In the genomic region with DNA sequence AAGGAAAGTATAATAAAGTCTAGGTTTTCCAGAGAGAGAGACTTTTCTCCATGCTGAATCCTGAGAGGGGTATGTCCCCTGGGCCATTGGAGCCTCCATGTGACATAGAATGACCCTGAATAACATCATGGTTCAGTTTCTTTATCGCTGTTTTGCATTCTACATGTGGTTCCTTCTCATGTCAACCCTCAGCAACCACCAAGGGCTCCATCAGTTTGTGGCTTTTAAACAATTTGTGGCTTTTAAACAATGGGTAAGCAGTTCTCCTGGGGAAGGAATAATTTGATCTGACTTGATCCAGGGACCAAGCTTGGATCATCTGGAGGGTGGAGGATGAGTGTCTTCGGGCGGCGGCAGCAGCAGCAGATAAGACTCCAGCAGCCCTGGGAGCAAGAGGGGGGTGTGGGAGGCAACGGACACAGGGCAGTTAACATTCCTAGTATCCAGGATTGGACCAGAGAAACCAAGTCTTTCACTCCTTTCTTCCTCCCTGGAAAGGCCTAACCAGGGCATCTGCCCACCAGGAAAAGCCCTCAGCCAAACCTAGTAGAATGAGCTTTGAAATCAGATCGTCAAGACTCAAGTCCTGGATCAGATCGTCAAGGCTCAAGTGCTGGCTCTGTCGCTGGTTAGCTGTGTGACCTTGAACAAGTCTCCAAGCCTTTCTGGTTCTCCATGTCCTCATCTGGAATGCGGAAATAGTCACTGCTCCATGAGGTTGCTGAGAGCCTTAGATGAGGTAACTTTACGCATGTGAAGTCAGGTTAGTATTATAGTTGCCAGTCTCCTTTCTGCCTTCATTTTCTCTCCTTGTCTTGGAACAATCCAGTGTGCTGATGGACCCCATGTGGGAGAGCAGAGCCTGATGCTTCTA, we compare ENCODE assay signal across 2 cellular contexts.
A peak's percentile ranks its signal among the peaks of the same experiment; 100 is the strongest.
TF ChIP-seq lines count a peak whose summit lies in the region.

No MANE protein-coding gene starts in this region.

TF ChIP-seq in HepG2, 621 proteins besides CTCF, POLR2A, EP300 and RAD21 (continues in another document):
- TF ChIP-seq ZSCAN25 (CRISPR knock-in tag; IDR thresholded peaks at IDR 0.05), result no peak
- TF ChIP-seq SP4 (CRISPR knock-in tag; IDR thresholded peaks at IDR 0.05), result no peak
- no peak for TF ChIP-seq NFIC (IDR thresholded peaks at IDR 0.05; ENCODE audit: low read length)
- TF ChIP-seq, protein P1, sequence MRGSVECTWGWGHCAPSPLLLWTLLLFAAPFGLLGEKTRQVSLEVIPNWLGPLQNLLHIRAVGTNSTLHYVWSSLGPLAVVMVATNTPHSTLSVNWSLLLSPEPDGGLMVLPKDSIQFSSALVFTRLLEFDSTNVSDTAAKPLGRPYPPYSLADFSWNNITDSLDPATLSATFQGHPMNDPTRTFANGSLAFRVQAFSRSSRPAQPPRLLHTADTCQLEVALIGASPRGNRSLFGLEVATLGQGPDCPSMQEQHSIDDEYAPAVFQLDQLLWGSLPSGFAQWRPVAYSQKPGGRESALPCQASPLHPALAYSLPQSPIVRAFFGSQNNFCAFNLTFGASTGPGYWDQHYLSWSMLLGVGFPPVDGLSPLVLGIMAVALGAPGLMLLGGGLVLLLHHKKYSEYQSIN (CRISPR knock-in tag; IDR thresholded peaks at IDR 0.05; ENCODE audit: borderline replicate concordance), result no peak
- TF ChIP-seq ZMYM3 (CRISPR knock-in tag; IDR thresholded peaks at IDR 0.05), result no peak
- no peak for TF ChIP-seq SPEN (CRISPR knock-in tag; IDR thresholded peaks at IDR 0.05; ENCODE audit: low read depth)
- TF ChIP-seq, protein P2, sequence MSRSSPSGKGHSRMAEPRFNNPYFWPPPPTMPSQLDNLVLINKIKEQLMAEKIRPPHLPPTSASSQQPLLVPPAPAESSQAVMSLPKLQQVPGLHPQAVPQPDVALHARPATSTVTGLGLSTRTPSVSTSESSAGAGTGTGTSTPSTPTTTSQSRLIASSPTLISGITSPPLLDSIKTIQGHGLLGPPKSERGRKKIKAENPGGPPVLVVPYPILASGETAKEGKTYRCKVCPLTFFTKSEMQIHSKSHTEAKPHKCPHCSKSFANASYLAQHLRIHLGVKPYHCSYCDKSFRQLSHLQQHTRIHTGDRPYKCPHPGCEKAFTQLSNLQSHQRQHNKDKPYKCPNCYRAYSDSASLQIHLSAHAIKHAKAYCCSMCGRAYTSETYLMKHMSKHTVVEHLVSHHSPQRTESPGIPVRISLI (CRISPR knock-in tag; IDR thresholded peaks at IDR 0.05; ENCODE audit: borderline replicate concordance), result no peak
- peak; percentile 83 for TF ChIP-seq TEAD3 (CRISPR knock-in tag; optimal IDR thresholded peaks at IDR 0.05; ENCODE audit: borderline replicate concordance)
- TF ChIP-seq, protein P3, sequence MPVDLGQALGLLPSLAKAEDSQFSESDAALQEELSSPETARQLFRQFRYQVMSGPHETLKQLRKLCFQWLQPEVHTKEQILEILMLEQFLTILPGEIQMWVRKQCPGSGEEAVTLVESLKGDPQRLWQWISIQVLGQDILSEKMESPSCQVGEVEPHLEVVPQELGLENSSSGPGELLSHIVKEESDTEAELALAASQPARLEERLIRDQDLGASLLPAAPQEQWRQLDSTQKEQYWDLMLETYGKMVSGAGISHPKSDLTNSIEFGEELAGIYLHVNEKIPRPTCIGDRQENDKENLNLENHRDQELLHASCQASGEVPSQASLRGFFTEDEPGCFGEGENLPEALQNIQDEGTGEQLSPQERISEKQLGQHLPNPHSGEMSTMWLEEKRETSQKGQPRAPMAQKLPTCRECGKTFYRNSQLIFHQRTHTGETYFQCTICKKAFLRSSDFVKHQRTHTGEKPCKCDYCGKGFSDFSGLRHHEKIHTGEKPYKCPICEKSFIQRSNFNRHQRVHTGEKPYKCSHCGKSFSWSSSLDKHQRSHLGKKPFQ (CRISPR knock-in tag; IDR thresholded peaks at IDR 0.05; ENCODE audit: insufficient replicate concordance), result no peak
- TF ChIP-seq ZNF7 (CRISPR knock-in tag; IDR thresholded peaks at IDR 0.05), result no peak
- no peak for TF ChIP-seq ZNF337 (CRISPR knock-in tag; IDR thresholded peaks at IDR 0.05; ENCODE audit: borderline replicate concordance, low read depth)
- no peak for TF ChIP-seq HOXA3 (CRISPR knock-in tag; IDR thresholded peaks at IDR 0.05)
- TF ChIP-seq, protein P4, sequence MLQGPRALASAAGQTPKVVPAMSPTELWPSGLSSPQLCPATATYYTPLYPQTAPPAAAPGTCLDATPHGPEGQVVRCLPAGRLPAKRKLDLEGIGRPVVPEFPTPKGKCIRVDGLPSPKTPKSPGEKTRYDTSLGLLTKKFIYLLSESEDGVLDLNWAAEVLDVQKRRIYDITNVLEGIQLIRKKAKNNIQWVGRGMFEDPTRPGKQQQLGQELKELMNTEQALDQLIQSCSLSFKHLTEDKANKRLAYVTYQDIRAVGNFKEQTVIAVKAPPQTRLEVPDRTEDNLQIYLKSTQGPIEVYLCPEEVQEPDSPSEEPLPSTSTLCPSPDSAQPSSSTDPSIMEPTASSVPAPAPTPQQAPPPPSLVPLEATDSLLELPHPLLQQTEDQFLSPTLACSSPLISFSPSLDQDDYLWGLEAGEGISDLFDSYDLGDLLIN (CRISPR knock-in tag; IDR thresholded peaks at IDR 0.05; ENCODE audit: borderline replicate concordance), result no peak
- peak; percentile 80; the same call in 1 of the 2 replicates for TF ChIP-seq ZNF768 (CRISPR knock-in tag; IDR thresholded peaks at IDR 0.05)
- TF ChIP-seq ELF3 (CRISPR knock-in tag; IDR thresholded peaks at IDR 0.05), result peak; percentile 81

TF ChIP-seq in K562, 482 proteins besides CTCF, POLR2A, EP300 and RAD21 (continues in another document):
- TF ChIP-seq, protein P5, sequence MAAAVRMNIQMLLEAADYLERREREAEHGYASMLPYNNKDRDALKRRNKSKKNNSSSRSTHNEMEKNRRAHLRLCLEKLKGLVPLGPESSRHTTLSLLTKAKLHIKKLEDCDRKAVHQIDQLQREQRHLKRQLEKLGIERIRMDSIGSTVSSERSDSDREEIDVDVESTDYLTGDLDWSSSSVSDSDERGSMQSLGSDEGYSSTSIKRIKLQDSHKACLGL (CRISPR knock-in tag; IDR thresholded peaks at IDR 0.05; ENCODE audit: borderline replicate concordance, poor library complexity, severe bottlenecking), result no peak
- no peak for TF ChIP-seq KAT2B (IDR thresholded peaks at IDR 0.05; ENCODE audit: low read depth, low read length)
- TF ChIP-seq SMAD2 (IDR thresholded peaks at IDR 0.05; ENCODE audit: low read depth, low read length), result no peak
- TF ChIP-seq, protein P6, sequence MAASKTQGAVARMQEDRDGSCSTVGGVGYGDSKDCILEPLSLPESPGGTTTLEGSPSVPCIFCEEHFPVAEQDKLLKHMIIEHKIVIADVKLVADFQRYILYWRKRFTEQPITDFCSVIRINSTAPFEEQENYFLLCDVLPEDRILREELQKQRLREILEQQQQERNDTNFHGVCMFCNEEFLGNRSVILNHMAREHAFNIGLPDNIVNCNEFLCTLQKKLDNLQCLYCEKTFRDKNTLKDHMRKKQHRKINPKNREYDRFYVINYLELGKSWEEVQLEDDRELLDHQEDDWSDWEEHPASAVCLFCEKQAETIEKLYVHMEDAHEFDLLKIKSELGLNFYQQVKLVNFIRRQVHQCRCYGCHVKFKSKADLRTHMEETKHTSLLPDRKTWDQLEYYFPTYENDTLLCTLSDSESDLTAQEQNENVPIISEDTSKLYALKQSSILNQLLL (CRISPR knock-in tag; IDR thresholded peaks at IDR 0.05; ENCODE audit: borderline replicate concordance), result no peak
- TF ChIP-seq, protein P7, sequence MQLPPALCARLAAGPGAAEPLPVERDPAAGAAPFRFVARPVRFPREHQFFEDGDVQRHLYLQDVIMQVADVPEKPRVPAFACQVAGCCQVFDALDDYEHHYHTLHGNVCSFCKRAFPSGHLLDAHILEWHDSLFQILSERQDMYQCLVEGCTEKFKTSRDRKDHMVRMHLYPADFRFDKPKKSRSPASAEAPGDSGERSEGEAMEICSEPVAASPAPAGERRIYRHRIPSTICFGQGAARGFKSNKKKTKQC (CRISPR knock-in tag; IDR thresholded peaks at IDR 0.05), result no peak
- TF ChIP-seq ZC3H8 (IDR thresholded peaks at IDR 0.05), result no peak
- TF ChIP-seq, protein P8, sequence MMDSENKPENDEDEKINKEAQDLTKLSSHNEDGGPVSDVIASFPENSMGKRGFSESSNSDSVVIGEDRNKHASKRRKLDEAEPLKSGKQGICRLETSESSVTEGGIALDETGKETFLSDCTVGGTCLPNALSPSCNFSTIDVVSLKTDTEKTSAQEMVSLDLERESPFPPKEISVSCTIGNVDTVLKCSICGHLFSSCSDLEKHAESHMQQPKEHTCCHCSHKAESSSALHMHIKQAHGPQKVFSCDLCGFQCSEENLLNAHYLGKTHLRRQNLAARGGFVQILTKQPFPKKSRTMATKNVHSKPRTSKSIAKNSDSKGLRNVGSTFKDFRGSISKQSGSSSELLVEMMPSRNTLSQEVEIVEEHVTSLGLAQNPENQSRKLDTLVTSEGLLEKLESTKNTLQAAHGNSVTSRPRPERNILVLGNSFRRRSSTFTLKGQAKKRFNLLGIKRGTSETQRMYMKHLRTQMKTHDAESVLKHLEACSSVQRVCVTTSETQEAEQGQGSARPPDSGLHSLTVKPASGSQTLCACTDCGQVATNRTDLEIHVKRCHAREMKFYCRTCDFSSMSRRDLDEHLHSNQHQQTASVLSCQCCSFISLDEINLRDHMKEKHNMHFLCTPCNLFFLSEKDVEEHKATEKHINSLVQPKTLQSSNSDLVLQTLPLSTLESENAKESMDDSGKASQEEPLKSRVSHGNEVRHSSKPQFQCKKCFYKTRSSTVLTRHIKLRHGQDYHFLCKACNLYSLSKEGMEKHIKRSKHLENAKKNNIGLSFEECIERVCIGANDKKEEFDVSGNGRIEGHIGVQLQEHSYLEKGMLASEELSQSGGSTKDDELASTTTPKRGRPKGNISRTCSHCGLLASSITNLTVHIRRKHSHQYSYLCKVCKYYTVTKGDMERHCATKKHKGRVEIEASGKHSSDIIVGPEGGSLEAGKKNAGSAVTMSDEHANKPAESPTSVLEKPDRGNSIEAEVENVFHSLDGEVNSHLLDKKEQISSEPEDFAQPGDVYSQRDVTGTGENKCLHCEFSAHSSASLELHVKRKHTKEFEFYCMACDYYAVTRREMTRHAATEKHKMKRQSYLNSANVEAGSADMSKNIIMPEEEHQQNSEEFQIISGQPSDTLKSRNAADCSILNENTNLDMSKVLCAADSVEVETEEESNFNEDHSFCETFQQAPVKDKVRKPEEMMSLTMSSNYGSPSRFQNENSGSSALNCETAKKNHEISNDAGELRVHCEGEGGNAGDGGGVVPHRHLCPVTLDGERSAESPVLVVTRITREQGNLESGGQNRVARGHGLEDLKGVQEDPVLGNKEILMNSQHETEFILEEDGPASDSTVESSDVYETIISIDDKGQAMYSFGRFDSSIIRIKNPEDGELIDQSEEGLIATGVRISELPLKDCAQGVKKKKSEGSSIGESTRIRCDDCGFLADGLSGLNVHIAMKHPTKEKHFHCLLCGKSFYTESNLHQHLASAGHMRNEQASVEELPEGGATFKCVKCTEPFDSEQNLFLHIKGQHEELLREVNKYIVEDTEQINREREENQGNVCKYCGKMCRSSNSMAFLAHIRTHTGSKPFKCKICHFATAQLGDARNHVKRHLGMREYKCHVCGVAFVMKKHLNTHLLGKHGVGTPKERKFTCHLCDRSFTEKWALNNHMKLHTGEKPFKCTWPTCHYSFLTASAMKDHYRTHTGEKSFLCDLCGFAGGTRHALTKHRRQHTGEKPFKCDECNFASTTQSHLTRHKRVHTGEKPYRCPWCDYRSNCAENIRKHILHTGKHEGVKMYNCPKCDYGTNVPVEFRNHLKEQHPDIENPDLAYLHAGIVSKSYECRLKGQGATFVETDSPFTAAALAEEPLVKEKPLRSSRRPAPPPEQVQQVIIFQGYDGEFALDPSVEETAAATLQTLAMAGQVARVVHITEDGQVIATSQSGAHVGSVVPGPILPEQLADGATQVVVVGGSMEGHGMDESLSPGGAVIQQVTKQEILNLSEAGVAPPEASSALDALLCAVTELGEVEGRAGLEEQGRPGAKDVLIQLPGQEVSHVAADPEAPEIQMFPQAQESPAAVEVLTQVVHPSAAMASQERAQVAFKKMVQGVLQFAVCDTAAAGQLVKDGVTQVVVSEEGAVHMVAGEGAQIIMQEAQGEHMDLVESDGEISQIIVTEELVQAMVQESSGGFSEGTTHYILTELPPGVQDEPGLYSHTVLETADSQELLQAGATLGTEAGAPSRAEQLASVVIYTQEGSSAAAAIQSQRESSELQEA (IDR thresholded peaks at IDR 0.05; ENCODE audit: low read depth), result no peak
- TF ChIP-seq, protein P9, sequence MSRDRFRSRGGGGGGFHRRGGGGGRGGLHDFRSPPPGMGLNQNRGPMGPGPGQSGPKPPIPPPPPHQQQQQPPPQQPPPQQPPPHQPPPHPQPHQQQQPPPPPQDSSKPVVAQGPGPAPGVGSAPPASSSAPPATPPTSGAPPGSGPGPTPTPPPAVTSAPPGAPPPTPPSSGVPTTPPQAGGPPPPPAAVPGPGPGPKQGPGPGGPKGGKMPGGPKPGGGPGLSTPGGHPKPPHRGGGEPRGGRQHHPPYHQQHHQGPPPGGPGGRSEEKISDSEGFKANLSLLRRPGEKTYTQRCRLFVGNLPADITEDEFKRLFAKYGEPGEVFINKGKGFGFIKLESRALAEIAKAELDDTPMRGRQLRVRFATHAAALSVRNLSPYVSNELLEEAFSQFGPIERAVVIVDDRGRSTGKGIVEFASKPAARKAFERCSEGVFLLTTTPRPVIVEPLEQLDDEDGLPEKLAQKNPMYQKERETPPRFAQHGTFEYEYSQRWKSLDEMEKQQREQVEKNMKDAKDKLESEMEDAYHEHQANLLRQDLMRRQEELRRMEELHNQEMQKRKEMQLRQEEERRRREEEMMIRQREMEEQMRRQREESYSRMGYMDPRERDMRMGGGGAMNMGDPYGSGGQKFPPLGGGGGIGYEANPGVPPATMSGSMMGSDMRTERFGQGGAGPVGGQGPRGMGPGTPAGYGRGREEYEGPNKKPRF (IDR thresholded peaks at IDR 0.05; ENCODE audit: low read depth, low read length), result no peak
- TF ChIP-seq, protein P10, sequence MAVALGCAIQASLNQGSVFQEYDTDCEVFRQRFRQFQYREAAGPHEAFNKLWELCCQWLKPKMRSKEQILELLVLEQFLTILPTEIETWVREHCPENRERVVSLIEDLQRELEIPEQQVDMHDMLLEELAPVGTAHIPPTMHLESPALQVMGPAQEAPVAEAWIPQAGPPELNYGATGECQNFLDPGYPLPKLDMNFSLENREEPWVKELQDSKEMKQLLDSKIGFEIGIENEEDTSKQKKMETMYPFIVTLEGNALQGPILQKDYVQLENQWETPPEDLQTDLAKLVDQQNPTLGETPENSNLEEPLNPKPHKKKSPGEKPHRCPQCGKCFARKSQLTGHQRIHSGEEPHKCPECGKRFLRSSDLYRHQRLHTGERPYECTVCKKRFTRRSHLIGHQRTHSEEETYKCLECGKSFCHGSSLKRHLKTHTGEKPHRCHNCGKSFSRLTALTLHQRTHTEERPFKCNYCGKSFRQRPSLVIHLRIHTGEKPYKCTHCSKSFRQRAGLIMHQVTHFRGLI (CRISPR knock-in tag; IDR thresholded peaks at IDR 0.05), result no peak
- TF ChIP-seq PHF21A (IDR thresholded peaks at IDR 0.05; ENCODE audit: borderline replicate concordance, low read depth), result no peak
- no peak for TF ChIP-seq ZNF583 (CRISPR knock-in tag; IDR thresholded peaks at IDR 0.05)
- TF ChIP-seq, protein P11, sequence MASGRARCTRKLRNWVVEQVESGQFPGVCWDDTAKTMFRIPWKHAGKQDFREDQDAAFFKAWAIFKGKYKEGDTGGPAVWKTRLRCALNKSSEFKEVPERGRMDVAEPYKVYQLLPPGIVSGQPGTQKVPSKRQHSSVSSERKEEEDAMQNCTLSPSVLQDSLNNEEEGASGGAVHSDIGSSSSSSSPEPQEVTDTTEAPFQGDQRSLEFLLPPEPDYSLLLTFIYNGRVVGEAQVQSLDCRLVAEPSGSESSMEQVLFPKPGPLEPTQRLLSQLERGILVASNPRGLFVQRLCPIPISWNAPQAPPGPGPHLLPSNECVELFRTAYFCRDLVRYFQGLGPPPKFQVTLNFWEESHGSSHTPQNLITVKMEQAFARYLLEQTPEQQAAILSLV (tag; IDR thresholded peaks at IDR 0.05), result no peak
- peak; percentile 94 for TF ChIP-seq BRD9 (IDR thresholded peaks at IDR 0.05; ENCODE audit: low read depth, partially characterized antibody)
